Comparison of ENCODE assay signal across 2 cellular contexts in genomic region chr17:2238432-2239169, GRCh38.
TF ChIP-seq lines count a peak whose summit lies in the region.

No MANE protein-coding gene starts in this region.

TF ChIP-seq in SK-N-SH, 30 proteins besides CTCF, POLR2A, EP300 and RAD21 (continued from another document):
- no peak for TF ChIP-seq ZBTB33 (IDR thresholded peaks at IDR 0.05; ENCODE audit: borderline replicate concordance, low read depth)
- TF ChIP-seq FOXM1 (IDR thresholded peaks at IDR 0.05; ENCODE audit: low read depth) = no peak
- TF ChIP-seq MEF2A (IDR thresholded peaks at IDR 0.05; ENCODE audit: borderline replicate concordance, low read depth) = no peak
- TF ChIP-seq RCOR1 (IDR thresholded peaks at IDR 0.05; ENCODE audit: low read length) = no peak
- no peak for TF ChIP-seq TEAD4 (IDR thresholded peaks at IDR 0.05; ENCODE audit: borderline replicate concordance, insufficient read depth)
- no peak for TF ChIP-seq CHD2 (IDR thresholded peaks at IDR 0.05; ENCODE audit: low read length, partially characterized antibody)
- TF ChIP-seq SIN3A (IDR thresholded peaks at IDR 0.05; ENCODE audit: borderline replicate concordance, low read depth, low read length) = no peak
- TF ChIP-seq RFX5 (IDR thresholded peaks at IDR 0.05; ENCODE audit: low read length) = no peak
- no peak for TF ChIP-seq TAF1 (IDR thresholded peaks at IDR 0.05; ENCODE audit: borderline replicate concordance, low read depth, low read length)
- TF ChIP-seq NRF1 (IDR thresholded peaks at IDR 0.05; ENCODE audit: low read depth, low read length) = no peak
- TF ChIP-seq ELF1 (IDR thresholded peaks at IDR 0.05) = no peak
- TF ChIP-seq, protein P1, sequence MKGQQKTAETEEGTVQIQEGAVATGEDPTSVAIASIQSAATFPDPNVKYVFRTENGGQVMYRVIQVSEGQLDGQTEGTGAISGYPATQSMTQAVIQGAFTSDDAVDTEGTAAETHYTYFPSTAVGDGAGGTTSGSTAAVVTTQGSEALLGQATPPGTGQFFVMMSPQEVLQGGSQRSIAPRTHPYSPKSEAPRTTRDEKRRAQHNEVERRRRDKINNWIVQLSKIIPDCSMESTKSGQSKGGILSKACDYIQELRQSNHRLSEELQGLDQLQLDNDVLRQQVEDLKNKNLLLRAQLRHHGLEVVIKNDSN (IDR thresholded peaks at IDR 0.05; ENCODE audit: borderline replicate concordance, low read depth) = no peak
- no peak for TF ChIP-seq RXRA (IDR thresholded peaks at IDR 0.05; ENCODE audit: borderline replicate concordance, low read depth)
- no peak for TF ChIP-seq GABPA (IDR thresholded peaks at IDR 0.05; ENCODE audit: low read depth)
- no peak for TF ChIP-seq SMC3 (IDR thresholded peaks at IDR 0.05; ENCODE audit: low read depth, low read length)
- TF ChIP-seq, protein P2, sequence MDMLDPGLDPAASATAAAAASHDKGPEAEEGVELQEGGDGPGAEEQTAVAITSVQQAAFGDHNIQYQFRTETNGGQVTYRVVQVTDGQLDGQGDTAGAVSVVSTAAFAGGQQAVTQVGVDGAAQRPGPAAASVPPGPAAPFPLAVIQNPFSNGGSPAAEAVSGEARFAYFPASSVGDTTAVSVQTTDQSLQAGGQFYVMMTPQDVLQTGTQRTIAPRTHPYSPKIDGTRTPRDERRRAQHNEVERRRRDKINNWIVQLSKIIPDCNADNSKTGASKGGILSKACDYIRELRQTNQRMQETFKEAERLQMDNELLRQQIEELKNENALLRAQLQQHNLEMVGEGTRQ (IDR thresholded peaks at IDR 0.05; ENCODE audit: borderline replicate concordance, low read depth, low read length) = no peak

TF ChIP-seq in SK-N-SH treated with all-trans-retinoic acid at 6 μM for 48 hours, 23 proteins besides CTCF, POLR2A, EP300 and RAD21 (continued from another document):
- TF ChIP-seq PATZ1 (CRISPR knock-in tag; IDR thresholded peaks at IDR 0.05; ENCODE audit: borderline replicate concordance) (no peak), ZNF565 (CRISPR knock-in tag; conservative IDR thresholded peaks at IDR 0.05; ENCODE audit: low read depth) (no peak), TOX (CRISPR knock-in tag; IDR thresholded peaks at IDR 0.05; ENCODE audit: borderline replicate concordance) (no peak), ESRRG (CRISPR knock-in tag; IDR thresholded peaks at IDR 0.05) (no peak), CSDC2 (CRISPR knock-in tag; IDR thresholded peaks at IDR 0.05) (no peak), CSRNP3 (CRISPR knock-in tag; IDR thresholded peaks at IDR 0.05) (no peak), ZFP30 (CRISPR knock-in tag; IDR thresholded peaks at IDR 0.05) (no peak), ZNF70 (CRISPR knock-in tag; IDR thresholded peaks at IDR 0.05) (no peak), TCF4 (CRISPR knock-in tag; IDR thresholded peaks at IDR 0.05; ENCODE audit: borderline replicate concordance) (no peak), OSR1 (CRISPR knock-in tag; IDR thresholded peaks at IDR 0.05) (no peak), ZC3H10 (CRISPR knock-in tag; IDR thresholded peaks at IDR 0.05) (no peak), ZNF8 (CRISPR knock-in tag; IDR thresholded peaks at IDR 0.05) (no peak), BACH2 (CRISPR knock-in tag; IDR thresholded peaks at IDR 0.05; ENCODE audit: borderline replicate concordance) (no peak), GLIS3 (CRISPR knock-in tag; IDR thresholded peaks at IDR 0.05) (no peak), ARNTL (CRISPR knock-in tag; IDR thresholded peaks at IDR 0.05; ENCODE audit: borderline replicate concordance, low read depth) (no peak), ZFP3 (CRISPR knock-in tag; IDR thresholded peaks at IDR 0.05) (no peak), POU6F1 (CRISPR knock-in tag; IDR thresholded peaks at IDR 0.05; ENCODE audit: borderline replicate concordance, low read depth) (no peak), RARB (CRISPR knock-in tag; IDR thresholded peaks at IDR 0.05) (no peak)
- TF ChIP-seq, protein P3, sequence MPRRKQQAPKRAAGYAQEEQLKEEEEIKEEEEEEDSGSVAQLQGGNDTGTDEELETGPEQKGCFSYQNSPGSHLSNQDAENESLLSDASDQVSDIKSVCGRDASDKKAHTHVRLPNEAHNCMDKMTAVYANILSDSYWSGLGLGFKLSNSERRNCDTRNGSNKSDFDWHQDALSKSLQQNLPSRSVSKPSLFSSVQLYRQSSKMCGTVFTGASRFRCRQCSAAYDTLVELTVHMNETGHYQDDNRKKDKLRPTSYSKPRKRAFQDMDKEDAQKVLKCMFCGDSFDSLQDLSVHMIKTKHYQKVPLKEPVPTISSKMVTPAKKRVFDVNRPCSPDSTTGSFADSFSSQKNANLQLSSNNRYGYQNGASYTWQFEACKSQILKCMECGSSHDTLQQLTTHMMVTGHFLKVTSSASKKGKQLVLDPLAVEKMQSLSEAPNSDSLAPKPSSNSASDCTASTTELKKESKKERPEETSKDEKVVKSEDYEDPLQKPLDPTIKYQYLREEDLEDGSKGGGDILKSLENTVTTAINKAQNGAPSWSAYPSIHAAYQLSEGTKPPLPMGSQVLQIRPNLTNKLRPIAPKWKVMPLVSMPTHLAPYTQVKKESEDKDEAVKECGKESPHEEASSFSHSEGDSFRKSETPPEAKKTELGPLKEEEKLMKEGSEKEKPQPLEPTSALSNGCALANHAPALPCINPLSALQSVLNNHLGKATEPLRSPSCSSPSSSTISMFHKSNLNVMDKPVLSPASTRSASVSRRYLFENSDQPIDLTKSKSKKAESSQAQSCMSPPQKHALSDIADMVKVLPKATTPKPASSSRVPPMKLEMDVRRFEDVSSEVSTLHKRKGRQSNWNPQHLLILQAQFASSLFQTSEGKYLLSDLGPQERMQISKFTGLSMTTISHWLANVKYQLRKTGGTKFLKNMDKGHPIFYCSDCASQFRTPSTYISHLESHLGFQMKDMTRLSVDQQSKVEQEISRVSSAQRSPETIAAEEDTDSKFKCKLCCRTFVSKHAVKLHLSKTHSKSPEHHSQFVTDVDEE (CRISPR knock-in tag; IDR thresholded peaks at IDR 0.05) = no peak
